Comparison of ENCODE assay signal across 8 cellular contexts in genomic region chr4:165096776-165097175, GRCh38. TPM values are rescaled to one million over a fixed set of nuclear protein-coding genes. Genes with fewer than 3 reads are reported as not detected.
A peak's percentile ranks its signal among the peaks of the same experiment; 100 is the strongest.
DNase-seq lines count a peak whose midpoint lies in the region; ATAC-seq and TF ChIP-seq lines count a peak whose summit lies in the region.
"Had no signal": no experiment of that assay in that cellular context is flagged by ENCODE, and none has a peak within 500 bp of the region (broad histone marks: within the 10 kb centered on the region; RNA-seq: fewer than 3 reads in every experiment).

No MANE protein-coding gene starts in this region.

- TF ChIP-seq CTCF in HCT116 (IDR thresholded peaks at IDR 0.05 in 2 of 3, conservative IDR thresholded peaks at IDR 0.05 in 1 of 3; ENCODE audit: borderline replicate concordance in 1 of 3, insufficient read depth in 1 of 3, low read depth in 2 of 3, low read length in 2 of 3) (peak; percentile 22 to 58 (median 54); a peak in 5 of 6 replicates), activated B cell treated with CpG ODN at 0.5 μM for 24 hours (IDR thresholded peaks at IDR 0.05) (no peak), liver (IDR thresholded peaks at IDR 0.05; ENCODE audit: low read depth, low read length, missing input control) (peak; percentile 45)

- no peak overlapping the region for H2AFZ ChIP-seq in HCT116 (ENCODE audit: low read depth, low read length, poor library complexity, severe bottlenecking)

- POLR2A ChIA-PET in HCT116 (lab: Charles Lee) = interaction anchor here (1.1 kb wide), 1 partner anchor 16 kb away, joined by 3 read pairs; the partner anchor contains the start of gene TMEM192
- POLR2A ChIA-PET in activated B cell treated with CpG ODN at 0.5 μM for 24 hours (lab: Charles Lee) = no interaction called here

- no peak overlapping the region for H3K27ac Mint-ChIP-seq in activated B cell treated with CpG ODN at 0.5 μM for 24 hours

- ATAC-seq in HCT116 (peak; percentile 63; the same call in 1 of the 2 replicates), activated B cell treated with CpG ODN at 0.5 μM for 24 hours (ENCODE audit: low read depth) (peak; percentile 31), HG03025 (IDR thresholded peaks at IDR 0.05; ENCODE audit: low FRiP score, unreplicated experiment) (no peak)

- H3K4me3 ChIP-seq in HCT116 (replicated peaks in 1 of 2; ENCODE audit: low read depth in 1 of 2, low read length in 2 of 2) (no peak overlapping the region), liver (ENCODE audit: low read depth in 1 of 3, low read length in 3 of 3) (no peak overlapping the region), MG63 (no peak overlapping the region)

- no peaks in the 10 kb centered on the region for H3K27me3 Mint-ChIP-seq in activated B cell treated with CpG ODN at 0.5 μM for 24 hours

- H3K27ac ChIP-seq in HCT116 (ENCODE audit: low read depth, low read length) = no peak overlapping the region
- H3K27ac ChIP-seq in liver (ENCODE audit: low read depth in 1 of 2, low read length in 2 of 2) = no peak overlapping the region
- H3K27ac ChIP-seq: neutrophil had no signal

- no peaks in the 10 kb centered on the region for H3K9me3 Mint-ChIP-seq in activated B cell treated with CpG ODN at 0.5 μM for 24 hours

- H3K36me3 ChIP-seq in HCT116 (ENCODE audit: control insufficient read depth in 1 of 2, insufficient read depth in 2 of 2, low read length in 2 of 2) (peaks cover 2 to 3% of the 10 kb centered on the region in 2 experiments; a peak in 3 of 4 replicates), liver (ENCODE audit: control insufficient read depth in 4 of 4, insufficient read depth in 3 of 4, low read depth in 1 of 4, low read length in 3 of 4) (peaks cover 11 to 48% (median 31%) of the 10 kb centered on the region in 4 donors), MG63 (no peaks in the 10 kb centered on the region)

- BruUV-seq in HCT116 (replicated peaks; lab: Mats Ljungman, UMichigan) = no TSS peak

- H3K4me1 Mint-ChIP-seq in activated B cell treated with CpG ODN at 0.5 μM for 24 hours = no peaks in the 10 kb centered on the region

- H3K9me2 ChIP-seq in HCT116 (ENCODE audit: insufficient read depth) = no peaks in the 10 kb centered on the region

- CTCF ChIA-PET in HCT116 (lab: Charles Lee) = interaction anchor here (0.6 to 1.3 kb wide), 16 partner anchors 10 to 365 kb away, joined by 3 to 21 read pairs (median 4); partner anchors contain the start of gene TMEM192
- CTCF ChIA-PET in activated B cell treated with CpG ODN at 0.5 μM for 24 hours (lab: Charles Lee) = interaction anchor here (1.1 kb wide), 1 partner anchor 17 kb away, joined by 4 read pairs; no protein-coding TSS in a partner anchor

- no peaks in the 10 kb centered on the region for H3K9me3 ChIP-seq in HCT116 (ENCODE audit: control insufficient read depth in 1 of 2, insufficient read depth in 1 of 2, low read depth in 1 of 2, low read length in 2 of 2)
- no peaks in the 10 kb centered on the region for H3K9me3 ChIP-seq in liver (ENCODE audit: control insufficient read depth in 4 of 4, low read length in 3 of 4)
- H3K9me3 ChIP-seq in MG63 = no peaks in the 10 kb centered on the region
- H3K9me3 ChIP-seq: neutrophil had no signal

- H3K4me1 ChIP-seq in HCT116 (ENCODE audit: control insufficient read depth in 1 of 2, insufficient read depth in 2 of 2, low read length in 2 of 2) = no peaks in the 10 kb centered on the region
- H3K4me1 ChIP-seq in liver (ENCODE audit: control insufficient read depth in 4 of 4, insufficient read depth in 4 of 4, low read length in 3 of 4) = peaks cover 0 to 1% (median 0%) of the 10 kb centered on the region in 4 donors

- H3K27me3 ChIP-seq in HCT116 (ENCODE audit: insufficient read depth, low read length) (no peaks in the 10 kb centered on the region), liver (ENCODE audit: control insufficient read depth in 4 of 4, insufficient read depth in 4 of 4, low read length in 3 of 4) (no peaks in the 10 kb centered on the region), MG63 (no peaks in the 10 kb centered on the region)
- H3K27me3 ChIP-seq: neutrophil had no signal

- no peaks in the 10 kb centered on the region for H3K79me2 ChIP-seq in HCT116 (ENCODE audit: insufficient read depth, low read length)

- DNase-seq in EH (ENCODE audit: low read depth) (peak; percentile 35), HCT116 (ENCODE audit: low read depth, low spot score) (no peak), activated B cell treated with CpG ODN at 0.5 μM for 24 hours (no peak), MG63 (no peak)
- no peak for DNase-seq in stimulated activated CD4-positive, alpha-beta T cell treated with anti-CD3 and anti-CD28 coated beads, Interleukin-2, amount 100 ng/mL, for 48 hours

- H3K4me2 ChIP-seq in HCT116 (ENCODE audit: low read length) = no peak overlapping the region

- peaks cover 68% of the 10 kb centered on the region for H3K36me3 Mint-ChIP-seq in activated B cell treated with CpG ODN at 0.5 μM for 24 hours (ENCODE audit: low read depth)

- H3K9ac ChIP-seq in HCT116 (ENCODE audit: low read length) = no peak overlapping the region
- H3K9ac ChIP-seq in liver (ENCODE audit: low read depth in 1 of 2, low read length in 2 of 2) = no peak overlapping the region

- intact Hi-C loops in HCT116 (cut with micrococcal nuclease) (loop anchor here (1.0 to 10.0 kb wide), 3 partner anchors 162 to 328 kb away; no protein-coding TSS in a partner anchor), activated B cell treated with CpG ODN at 0.5 μM for 24 hours (cut with micrococcal nuclease) (loop anchor here (1.0 to 2.0 kb wide), 2 partner anchors 16 to 317 kb away; partner anchors contain the start of gene TMEM192)

- H3K4me3 Mint-ChIP-seq in activated B cell treated with CpG ODN at 0.5 μM for 24 hours = no peak overlapping the region

- no peaks in the 10 kb centered on the region for H4K20me1 ChIP-seq in HCT116 (ENCODE audit: insufficient read depth)

- no peak for TF ChIP-seq POLR2A in HCT116 (IDR thresholded peaks at IDR 0.05; ENCODE audit: borderline replicate concordance, extremely low read depth, insufficient read depth, insufficient read length)

- 94% methylated on average over 2 of the region's 2 CpGs for WGBS in liver

- RAD21 ChIA-PET in HCT116 (lab: Charles Lee; ENCODE audit: low non-redundant PET in 1 of 2, low total read pairs in 2 of 2, uncharacterized antibody in 2 of 2, unreplicated experiment in 2 of 2) = interaction anchor here in 1 of 2 experiments (1.0 to 1.1 kb wide), 2 partner anchors 328 to 329 kb away, joined by 3 read pairs; no protein-coding TSS in a partner anchor

- TF ChIP-seq RAD21 in HCT116 (IDR thresholded peaks at IDR 0.05; ENCODE audit: low read depth) (peak; percentile 61), liver (IDR thresholded peaks at IDR 0.05) (peak; percentile 58 to 65)

TF ChIP-seq in HCT116, 20 proteins besides CTCF, POLR2A, EP300 and RAD21 (continues in another document):
- TF ChIP-seq TCF7L2 (IDR thresholded peaks at IDR 0.05; ENCODE audit: borderline replicate concordance, extremely low read depth, insufficient read depth, insufficient read length) = no peak
- no peak for TF ChIP-seq POLR2AphosphoS5 (IDR thresholded peaks at IDR 0.05; ENCODE audit: low read depth, low read length)
- no peak for TF ChIP-seq EZH2 (IDR thresholded peaks at IDR 0.05)
- no peak for TF ChIP-seq CEBPB (IDR thresholded peaks at IDR 0.05; ENCODE audit: low read depth)
- no peak for TF ChIP-seq SP1 (IDR thresholded peaks at IDR 0.05; ENCODE audit: low read depth)
- no peak for TF ChIP-seq YY1 (IDR thresholded peaks at IDR 0.05; ENCODE audit: extremely low read depth, insufficient replicate concordance, low read depth, low read length)
- TF ChIP-seq ZFX (IDR thresholded peaks at IDR 0.05) = no peak
- TF ChIP-seq ELF1 (IDR thresholded peaks at IDR 0.05; ENCODE audit: borderline replicate concordance, low read depth) = no peak
- TF ChIP-seq EZH2phosphoT487 (IDR thresholded peaks at IDR 0.05; ENCODE audit: borderline replicate concordance) = no peak
- no peak for TF ChIP-seq JUND (IDR thresholded peaks at IDR 0.05)
- TF ChIP-seq EGR1 (IDR thresholded peaks at IDR 0.05; ENCODE audit: low read depth) = no peak
- TF ChIP-seq SIN3A (IDR thresholded peaks at IDR 0.05; ENCODE audit: low read depth) = no peak
- no peak for TF ChIP-seq FOSL1 (IDR thresholded peaks at IDR 0.05; ENCODE audit: low read depth)

TF ChIP-seq in liver, 16 proteins besides CTCF, POLR2A, EP300 and RAD21:
- TF ChIP-seq EGR1 (IDR thresholded peaks at IDR 0.05; ENCODE audit: low read depth in 2 of 2) = no peak
- no peak for TF ChIP-seq YY1 (IDR thresholded peaks at IDR 0.05)
- no peak for TF ChIP-seq FOXA1 (IDR thresholded peaks at IDR 0.05)
- TF ChIP-seq JUND (IDR thresholded peaks at IDR 0.05) = no peak
- no peak for TF ChIP-seq FOXA2 (IDR thresholded peaks at IDR 0.05)
- no peak for TF ChIP-seq MAX (IDR thresholded peaks at IDR 0.05)
- no peak for TF ChIP-seq TAF1 (conservative IDR thresholded peaks at IDR 0.05)
- no peak for TF ChIP-seq GABPA (IDR thresholded peaks at IDR 0.05 in 1 of 2, conservative IDR thresholded peaks at IDR 0.05 in 1 of 2)
- no peak for TF ChIP-seq SP1 (IDR thresholded peaks at IDR 0.05)

RNA-seq across cellular contexts. Expression of gene TMEM192, which starts 15.9 kb away (rescaled TPM):
- total RNA-seq in HCT116 (2021; ENCODE audit: unreplicated experiment) (13.1 TPM), activated B cell treated with CpG ODN at 0.5 μM for 24 hours (17.0 and 19.3 TPM in 2 replicates), liver (10 to 100 TPM; 10.6 to 19.6 TPM)
- polyA plus RNA-seq in HCT116 (2012) = 5.8 and 8.2 TPM in 2 replicates
- polyA plus RNA-seq in liver = 10 to 100 TPM; 18.3 to 20.3 TPM
- total RNA-seq in MG63 (2014; rRNA removed; shearing (Covaris generic); ENCODE audit: low replicate concordance) = 6.9 and 8.2 TPM in 2 replicates

RNA-seq across cellular contexts. Expression of gene TRIM75, which starts 43.1 kb away (rescaled TPM):
- total RNA-seq in HCT116 (2021; ENCODE audit: unreplicated experiment) = not detected
- not detected in 2 replicates for polyA plus RNA-seq in HCT116 (2012)
- total RNA-seq in activated B cell treated with CpG ODN at 0.5 μM for 24 hours = not detected in 2 replicates
- total RNA-seq in liver = not detected
- polyA plus RNA-seq in liver = not detected
- not detected in 2 replicates for total RNA-seq in MG63 (2014; rRNA removed; shearing (Covaris generic); ENCODE audit: low replicate concordance)
